ENCODE assay signal across 12 cellular contexts in the genomic region with DNA sequence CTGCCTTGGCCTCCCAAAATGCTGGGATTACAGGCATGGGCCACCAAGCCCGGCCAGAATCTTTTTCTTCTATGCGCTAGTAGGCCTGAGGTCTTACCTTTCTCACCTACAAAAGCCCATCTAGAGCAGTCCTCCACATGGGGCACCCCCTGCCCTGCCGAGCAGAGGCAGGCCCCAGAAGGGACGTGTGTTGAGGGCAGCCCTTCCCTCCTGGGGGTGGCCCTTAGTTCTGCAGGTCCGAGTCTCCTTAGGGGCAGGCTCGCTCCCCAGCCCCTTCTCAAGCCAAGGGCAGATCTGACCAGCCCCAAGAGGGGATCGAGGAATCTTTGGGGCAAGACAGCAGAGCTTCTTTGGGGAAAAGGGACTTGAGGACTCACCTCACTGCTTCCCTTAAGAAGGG. TPM values are rescaled to one million over a fixed set of nuclear protein-coding genes. Genes with fewer than 3 reads are reported as not detected.
"Had no signal": no experiment of that assay in that cellular context is flagged by ENCODE, and none has a peak within 500 bp of the region (broad histone marks: within the 10 kb centered on the region; RNA-seq: fewer than 3 reads in every experiment).

No MANE protein-coding gene starts in this region.

- H3K4me3 ChIP-seq: heart left ventricle, pancreas, sigmoid colon, skin epidermis had no signal

- H3K36me3 ChIP-seq: heart left ventricle, pancreas, sigmoid colon had no signal

- H3K9me3 ChIP-seq: heart left ventricle, pancreas, sigmoid colon had no signal

- H3K27me3 ChIP-seq: dorsolateral prefrontal cortex, heart left ventricle, pancreas, sigmoid colon had no signal

- H3K27ac ChIP-seq: heart left ventricle, pancreas, sigmoid colon, skin epidermis had no signal

- DNase-seq: cortex of kidney had no signal

RNA-seq across cellular contexts. Expression of a gene that starts 17.9 kb away (rescaled TPM):
- total RNA-seq: glomerular endothelial cell, natural killer cell, neural crest cell had no signal

RNA-seq across cellular contexts. Expression of a gene that starts 49.6 kb away (rescaled TPM):
- total RNA-seq: glomerular endothelial cell, left lobe of liver, mucosa of gallbladder, natural killer cell, neural crest cell, pancreas, progenitor cell of endocrine pancreas, sigmoid colon had no signal
- polyA plus RNA-seq: heart left ventricle, pancreas had no signal
